8 cellular contexts compared by ENCODE assay signal in genomic region chr17:38504216-38504615, GRCh38.
"Had no signal": no experiment of that assay in that cellular context is flagged by ENCODE, and none has a peak within 500 bp of the region (broad histone marks: within the 10 kb centered on the region; RNA-seq: fewer than 3 reads in every experiment).

No MANE protein-coding gene starts in this region.

- H3K4me1 Mint-ChIP-seq: IgD-negative memory B cell had no signal

- DNase-seq: HCEC 1CT, KBM-7 had no signal

- H3K9me3 Mint-ChIP-seq: GM23338, H9, IgD-negative memory B cell had no signal

- H3K4me3 ChIP-seq: GM23338 had no signal

- FAIRE-seq: H1, H54, HTR-8/SVneo had no signal

- H3K4me3 Mint-ChIP-seq: GM23338, H9, IgD-negative memory B cell had no signal

- H3K27ac Mint-ChIP-seq: GM23338, IgD-negative memory B cell had no signal
